In the genomic region with DNA sequence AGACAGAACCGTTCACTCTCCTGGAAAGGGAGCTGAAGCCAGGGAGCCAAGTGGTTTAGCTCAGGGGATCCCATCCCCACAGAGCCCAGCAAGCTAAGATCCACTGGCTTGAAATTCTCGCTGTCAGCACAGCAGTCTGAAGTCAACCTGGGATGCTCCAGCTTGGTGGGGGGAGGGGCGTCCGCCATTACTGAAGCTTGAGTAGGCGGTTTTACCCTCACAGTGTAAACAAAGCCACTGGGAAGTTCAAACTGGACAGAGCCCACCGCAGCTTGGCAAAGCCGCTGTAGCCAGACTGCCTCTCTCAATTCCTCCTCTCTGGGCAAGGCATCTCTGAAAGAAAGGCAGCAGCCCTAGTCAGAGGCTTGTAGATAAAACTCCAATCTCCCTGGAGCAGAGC, we compare ENCODE assay signal across 5 cellular contexts.
DNase-seq lines count a peak whose midpoint lies in the region; ATAC-seq, FAIRE-seq and TF ChIP-seq lines count a peak whose summit lies in the region.
"Not testable (repeated sequence)": the region's sequence is repeated elsewhere in the genome, so short reads cannot be mapped to it uniquely, and the experiment has no call there.

No MANE protein-coding gene starts in this region.

- intact Hi-C loops in kidney (cut with DNase I) = loop anchor here (10.0 kb wide), 1 partner anchor 1174 kb away; no protein-coding TSS in a partner anchor
- intact Hi-C loops in lower lobe of right lung (cut with DNase I) = loop anchor here (5.0 kb wide), 1 partner anchor 1177 kb away; no protein-coding TSS in a partner anchor
- intact Hi-C loops in testis (cut with DNase I; ENCODE audit: low total_unique reads) = not testable (repeated sequence)

- not testable (repeated sequence) for H3K79me2 ChIP-seq in GM23338 (replicated peaks; ENCODE audit: insufficient read depth); H1 (ENCODE audit: control insufficient read depth in 1 of 2, insufficient read depth in 2 of 2, low read length in 2 of 2)

- H3K27me3 Mint-ChIP-seq in GM23338 (ENCODE audit: insufficient read depth, low read depth, poor library complexity) = not testable (repeated sequence)

- not testable (repeated sequence) for H3K9me3 ChIP-seq in H1 (ENCODE audit: insufficient read depth in 2 of 2, low read depth in 1 of 2, low read length in 1 of 2); kidney (ENCODE audit: control insufficient read depth in 1 of 2, low read length in 2 of 2); lower lobe of right lung; testis

- TF ChIP-seq EP300 in H1 (IDR thresholded peaks at IDR 0.05; ENCODE audit: borderline replicate concordance in 1 of 2, low read depth in 2 of 2, low read length in 2 of 2) = not testable (repeated sequence)

- not testable (repeated sequence) for H4K5ac ChIP-seq in H1 (ENCODE audit: insufficient read length, low read depth, low read length)

- H3K4me3 ChIP-seq in GM23338; H1 (ENCODE audit: extremely low read depth in 1 of 4, insufficient read depth in 2 of 4, low read depth in 3 of 4, low read length in 4 of 4); kidney (ENCODE audit: low read length in 2 of 2); lower lobe of right lung; testis: not testable (repeated sequence)

- H3K9me3 Mint-ChIP-seq in GM23338 = not testable (repeated sequence)

- TF ChIP-seq RAD21 in H1 (IDR thresholded peaks at IDR 0.05 in 1 of 2, conservative IDR thresholded peaks at IDR 0.05 in 1 of 2; ENCODE audit: low read depth in 2 of 2, low read length in 2 of 2) = not testable (repeated sequence)

- not testable (repeated sequence) for H3K18ac ChIP-seq in H1 (ENCODE audit: extremely low read depth, low read length)

- not testable (repeated sequence) for H3K9me2 ChIP-seq in GM23338 (ENCODE audit: insufficient read depth)

- H3K4me1 ChIP-seq in GM23338 (ENCODE audit: insufficient read depth); H1 (replicated peaks in 1 of 4; ENCODE audit: control insufficient read depth in 3 of 4, insufficient read depth in 4 of 4, low read length in 3 of 4); kidney (ENCODE audit: control insufficient read depth in 1 of 2, insufficient read depth in 1 of 2, low read depth in 1 of 2, low read length in 2 of 2); lower lobe of right lung; testis: not testable (repeated sequence)

- H2BK12ac ChIP-seq in H1 (ENCODE audit: low read depth, low read length) = not testable (repeated sequence)

- not testable (repeated sequence) for TF ChIP-seq CTCF in GM23338 (conservative IDR thresholded peaks at IDR 0.05; ENCODE audit: low read depth in 2 of 2); H1 (IDR thresholded peaks at IDR 0.05; ENCODE audit: control extremely low read depth in 1 of 3, insufficient read depth in 1 of 3, low read depth in 1 of 3, low read length in 3 of 3); kidney (IDR thresholded peaks at IDR 0.05; ENCODE audit: borderline replicate concordance, extremely low read depth, insufficient read depth); lower lobe of right lung (IDR thresholded peaks at IDR 0.05); testis (IDR thresholded peaks at IDR 0.05)

- POLR2A ChIA-PET in H1 (lab: Charles Lee; ENCODE audit: partially characterized antibody) = interaction anchor here (1.0 kb wide), 1 partner anchor 469 kb away, joined by 3 read pairs; no protein-coding TSS in a partner anchor

- FAIRE-seq in H1 (lab: Jason Lieb, UNC); kidney (lab: Jason Lieb, UNC): not testable (repeated sequence)

- not testable (repeated sequence) for H4K91ac ChIP-seq in H1 (replicated peaks; ENCODE audit: insufficient read length, low read length)

- H3K27ac ChIP-seq in GM23338 (ENCODE audit: low read depth); H1 (ENCODE audit: low read depth, low read length); kidney (ENCODE audit: low read depth in 2 of 2, low read length in 2 of 2); lower lobe of right lung; testis: not testable (repeated sequence)

- 81% methylated on average over 7 of the region's 7 CpGs; no CpG with 5 or more reads in 1 of the 2 experiments for WGBS in H1 (ENCODE audit: extremely low coverage in 1 of 2, insufficient coverage in 1 of 2, insufficient read length in 1 of 2, insufficient replicate concordance in 2 of 2, low coverage in 1 of 2, low lambda C conversion rate in 2 of 2, missing lambda C conversion rate in 1 of 2), 2 experiments
- 90 to 97% methylated on average over 4 to 7 of the region's 7 CpGs for WGBS in testis, 2 donors

- not testable (repeated sequence) for H4K8ac ChIP-seq in H1 (ENCODE audit: extremely low read depth, insufficient read depth, low read length)

- H2BK15ac ChIP-seq in H1 (ENCODE audit: low read length) = not testable (repeated sequence)

- H3K4me3 Mint-ChIP-seq in GM23338 = not testable (repeated sequence)

- H3K4ac ChIP-seq in H1 (replicated peaks; ENCODE audit: insufficient read length, low read depth, low read length) = not testable (repeated sequence)

- H3K36me3 Mint-ChIP-seq in GM23338 (ENCODE audit: low read depth) = not testable (repeated sequence)

- not testable (repeated sequence) for H3F3A ChIP-seq in GM23338 (replicated peaks; ENCODE audit: low read depth)

- not testable (repeated sequence) for H3K14ac ChIP-seq in H1 (ENCODE audit: insufficient read length)

- TF ChIP-seq POLR2A in H1 (IDR thresholded peaks at IDR 0.05; ENCODE audit: control extremely low read depth in 1 of 2, low read depth in 2 of 2, low read length in 2 of 2); testis (IDR thresholded peaks at IDR 0.05): not testable (repeated sequence)

- not testable (repeated sequence) for H3K23ac ChIP-seq in H1 (ENCODE audit: insufficient read length)

- H3K79me1 ChIP-seq in H1 (ENCODE audit: low read depth, low read length) = not testable (repeated sequence)

- H2AK5ac ChIP-seq in H1 (ENCODE audit: low read depth, low read length) = not testable (repeated sequence)

- H3K56ac ChIP-seq in H1 (replicated peaks; ENCODE audit: insufficient read length, low read depth, low read length) = not testable (repeated sequence)

- H4K20me1 ChIP-seq in GM23338 (replicated peaks; ENCODE audit: insufficient read depth); H1 (replicated peaks in 1 of 2; ENCODE audit: control insufficient read depth in 1 of 2, insufficient read depth in 2 of 2, low read length in 2 of 2): not testable (repeated sequence)

- H3K4me2 ChIP-seq in GM23338; H1 (ENCODE audit: insufficient read depth in 1 of 2, low read depth in 2 of 2, low read length in 2 of 2): not testable (repeated sequence)

- not testable (repeated sequence) for H3K9ac ChIP-seq in H1 (replicated peaks in 1 of 4; ENCODE audit: extremely low read depth in 1 of 4, low read depth in 3 of 4, low read length in 3 of 4); kidney (ENCODE audit: low read length in 2 of 2)

- H3K4me1 Mint-ChIP-seq in GM23338 = not testable (repeated sequence)

- not testable (repeated sequence) for H2BK5ac ChIP-seq in H1 (ENCODE audit: low read depth, low read length)

- not testable (repeated sequence) for H3K36me3 ChIP-seq in GM23338 (ENCODE audit: insufficient read depth); H1 (ENCODE audit: control insufficient read depth in 2 of 4, insufficient read depth in 4 of 4, low read length in 3 of 4); kidney (ENCODE audit: control insufficient read depth in 1 of 2, insufficient read depth in 2 of 2, low read length in 2 of 2); lower lobe of right lung; testis (ENCODE audit: low read depth, missing control alignments)

- not testable (repeated sequence) for H3K27ac Mint-ChIP-seq in GM23338

- CTCF ChIA-PET in H1 (lab: Charles Lee; ENCODE audit: partially characterized antibody) = interaction anchor here (0.6 to 2.4 kb wide), 14 partner anchors 8 to 1468 kb away, joined by 3 to 8 read pairs (median 3); a partner anchor contains a TSS

- peak overlapping the region; percentile 28; the same call in 1 of the 2 replicates for H2AFZ ChIP-seq in GM23338
- H2AFZ ChIP-seq in H1 (ENCODE audit: low read length) = not testable (repeated sequence)

- H3K27me3 ChIP-seq in GM23338 (ENCODE audit: insufficient read depth); H1 (replicated peaks in 1 of 4; ENCODE audit: control insufficient read depth in 3 of 4, extremely low read depth in 1 of 4, insufficient read depth in 3 of 4, low read length in 3 of 4); lower lobe of right lung (ENCODE audit: low read depth); testis: not testable (repeated sequence)

- not testable (repeated sequence) for ATAC-seq in GM23338, lower lobe of right lung

- not testable (repeated sequence) for H2BK120ac ChIP-seq in H1 (replicated peaks; ENCODE audit: low read depth, low read length)

- DNase-seq in GM23338 (ENCODE audit: low spot score) (peak; percentile 5), H1 (ENCODE audit: low read depth in 1 of 2, low spot score in 2 of 2) (peak in 1 of 2 experiments; percentile 45), kidney (peak; percentile 53), lower lobe of right lung (peak; percentile 32), testis (peak; percentile 16)

- not testable (repeated sequence) for H3K23me2 ChIP-seq in H1 (ENCODE audit: low read depth, low read length)

- H2BK20ac ChIP-seq in H1 (ENCODE audit: low read length) = not testable (repeated sequence)

TF ChIP-seq in H1, 55 proteins besides CTCF, POLR2A, EP300 and RAD21:
- TF ChIP-seq YY1 (IDR thresholded peaks at IDR 0.05; ENCODE audit: low read depth, low read length) = peak; percentile 53; the same call in 1 of the 2 replicates
